ENCODE assay signal across 10 cellular contexts in the genomic region with DNA sequence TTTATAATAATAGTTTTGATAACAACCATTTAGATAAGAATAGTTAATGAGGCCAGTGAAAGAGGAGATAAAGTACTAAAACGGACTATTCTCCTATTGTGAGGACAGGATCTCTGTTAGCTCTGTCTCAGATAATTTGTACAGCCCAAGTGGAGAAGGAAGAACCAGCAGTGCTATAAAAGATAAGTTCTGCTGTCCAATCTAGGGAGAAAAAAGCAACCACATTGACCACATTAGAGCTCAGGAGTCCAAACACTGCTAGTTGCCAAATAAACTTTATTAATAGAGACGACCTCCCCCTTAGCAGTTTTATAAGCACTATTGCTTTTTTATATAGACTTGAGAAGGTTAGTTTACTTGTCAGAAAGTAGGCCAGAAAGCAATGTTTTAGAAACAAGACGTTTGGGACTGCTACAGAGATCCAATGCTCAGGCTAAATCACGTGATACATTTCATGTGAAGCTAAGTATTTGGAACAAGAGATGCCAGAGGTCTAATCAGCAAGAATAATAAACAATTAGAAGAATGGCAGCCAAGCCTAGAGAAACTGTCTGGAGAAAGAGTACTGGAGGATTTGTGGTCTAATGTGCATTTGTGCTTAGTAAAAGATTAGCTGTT. TPM values are rescaled to one million over a fixed set of nuclear protein-coding genes. Genes with fewer than 3 reads are reported as not detected.
DNase-seq lines count a peak whose midpoint lies in the region; ATAC-seq and TF ChIP-seq lines count a peak whose summit lies in the region.
"Had no signal": no experiment of that assay in that cellular context is flagged by ENCODE, and none has a peak within 500 bp of the region (broad histone marks: within the 10 kb centered on the region; RNA-seq: fewer than 3 reads in every experiment).

No MANE protein-coding gene starts in this region.

- intact Hi-C loops in ascending aorta (cut with DNase I) (loop anchor here (2.0 to 5.0 kb wide), 2 partner anchors 15 to 305 kb away; partner anchors contain the start of gene IL15), Right ventricle myocardium superior (cut with DNase I) (no loop called here)

- peaks cover 0 to 26% of the 10 kb centered on the region in 2 donors for H3K4me1 ChIP-seq in ascending aorta

- no peaks in the 10 kb centered on the region for H3K36me3 ChIP-seq in ascending aorta
- H3K36me3 ChIP-seq: adrenal gland; BLaER1 treated with 17β-estradiol and CSF1 and Interleukin-3, amounts not matched to agents 10 nM and 100 nM had no signal

- no peaks in the 10 kb centered on the region for H3K27me3 ChIP-seq in ascending aorta
- H3K27me3 ChIP-seq: adrenal gland; BLaER1 treated with 17β-estradiol and CSF1 and Interleukin-3, amounts not matched to agents 10 nM and 100 nM had no signal

- H3K9me3 ChIP-seq in ascending aorta = no peaks in the 10 kb centered on the region
- H3K9me3 ChIP-seq: adrenal gland; BLaER1 treated with 17β-estradiol and CSF1 and Interleukin-3, amounts not matched to agents 10 nM and 100 nM had no signal

- peak; percentile 72 for ATAC-seq in Right ventricle myocardium superior (ENCODE audit: poor library complexity)
- ATAC-seq in GM21825 (IDR thresholded peaks at IDR 0.05; ENCODE audit: unreplicated experiment) = no peak

- TF ChIP-seq CTCF in ascending aorta (IDR thresholded peaks at IDR 0.05) = no peak

- no peak overlapping the region for H3K4me3 ChIP-seq in ascending aorta
- H3K4me3 ChIP-seq: adrenal gland; BLaER1 treated with 17β-estradiol and CSF1 and Interleukin-3, amounts not matched to agents 10 nM and 100 nM had no signal

- DNase-seq in AG20443 (ENCODE audit: low spot score) (peak; percentile 60), ascending aorta (ENCODE audit: low spot score in 2 of 2) (no peak), Right ventricle myocardium superior (no peak), renal cortical epithelial cell (ENCODE audit: low read depth) (peak; percentile 47), NCI-H748 treated with DMSO at 0.1 percent for 48 hours (lab: John Stamatoyannopoulos, UW) (no peak), NCI-H2196 treated with DMSO at 0.1 percent for 48 hours (lab: John Stamatoyannopoulos, UW; ENCODE audit: unreplicated experiment) (no peak), NCI-H526 (lab: John Stamatoyannopoulos, UW) (no peak)
- DNase-seq: adrenal gland had no signal

- peak overlapping the region; percentile 78 to 79 for H3K27ac ChIP-seq in ascending aorta
- H3K27ac ChIP-seq: adrenal gland; BLaER1 treated with 17β-estradiol and CSF1 and Interleukin-3, amounts not matched to agents 10 nM and 100 nM had no signal

RNA-seq across cellular contexts. Expression of gene IL15, which starts 15.9 kb away (rescaled TPM):
- total RNA-seq in ascending aorta (11.5 TPM), Right ventricle myocardium superior (2.4 TPM), renal cortical epithelial cell (9.0 and 20.1 TPM in 2 replicates)

Comparison
In these comparisons a context has a peak if more than half of its experiments do, and no peak if none do; other contexts are left out.
1. DNase-seq: peak in AG20443 (single experiment) and renal cortical epithelial cell (single experiment); none in ascending aorta (0 of 2), Right ventricle myocardium superior (single experiment), NCI-H748 treated with DMSO at 0.1 percent for 48 hours (single experiment), NCI-H2196 treated with DMSO at 0.1 percent for 48 hours (single experiment) and NCI-H526 (0 of 2).